In the genomic region with DNA sequence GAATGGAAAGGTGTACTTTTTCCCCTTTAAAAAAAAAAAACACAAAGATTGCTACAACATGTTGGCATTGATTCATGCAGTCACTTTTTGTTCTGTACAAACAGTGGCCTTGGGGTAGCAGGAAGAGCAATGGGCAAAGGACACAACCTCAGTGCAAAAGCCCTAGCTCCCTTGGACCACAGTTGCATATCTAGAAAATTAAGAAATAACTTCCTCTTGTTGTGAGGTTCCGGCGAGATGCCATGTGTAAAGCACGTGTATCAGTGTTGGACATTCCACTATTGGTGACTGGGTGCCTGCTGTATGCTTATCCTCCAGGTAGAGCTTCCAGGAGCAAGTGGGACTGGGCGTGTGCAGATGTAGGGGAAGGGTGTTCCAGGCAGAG, we compare ENCODE assay signal across 1 cellular context.
TF ChIP-seq lines count a peak whose summit lies in the region.

No MANE protein-coding gene starts in this region.

TF ChIP-seq in WTC11, 78 proteins besides CTCF, POLR2A, EP300 and RAD21 (continued from another document):
- TF ChIP-seq, protein P1, sequence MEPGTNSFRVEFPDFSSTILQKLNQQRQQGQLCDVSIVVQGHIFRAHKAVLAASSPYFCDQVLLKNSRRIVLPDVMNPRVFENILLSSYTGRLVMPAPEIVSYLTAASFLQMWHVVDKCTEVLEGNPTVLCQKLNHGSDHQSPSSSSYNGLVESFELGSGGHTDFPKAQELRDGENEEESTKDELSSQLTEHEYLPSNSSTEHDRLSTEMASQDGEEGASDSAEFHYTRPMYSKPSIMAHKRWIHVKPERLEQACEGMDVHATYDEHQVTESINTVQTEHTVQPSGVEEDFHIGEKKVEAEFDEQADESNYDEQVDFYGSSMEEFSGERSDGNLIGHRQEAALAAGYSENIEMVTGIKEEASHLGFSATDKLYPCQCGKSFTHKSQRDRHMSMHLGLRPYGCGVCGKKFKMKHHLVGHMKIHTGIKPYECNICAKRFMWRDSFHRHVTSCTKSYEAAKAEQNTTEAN (CRISPR knock-in tag; IDR thresholded peaks at IDR 0.05) = no peak
- TF ChIP-seq, protein P2, sequence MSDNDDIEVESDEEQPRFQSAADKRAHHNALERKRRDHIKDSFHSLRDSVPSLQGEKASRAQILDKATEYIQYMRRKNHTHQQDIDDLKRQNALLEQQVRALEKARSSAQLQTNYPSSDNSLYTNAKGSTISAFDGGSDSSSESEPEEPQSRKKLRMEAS (CRISPR knock-in tag; IDR thresholded peaks at IDR 0.05) = no peak
- TF ChIP-seq CBFB (CRISPR knock-in tag; IDR thresholded peaks at IDR 0.05; ENCODE audit: low read depth) (no peak), ZNF416 (CRISPR knock-in tag; IDR thresholded peaks at IDR 0.05) (no peak), ZNF219 (CRISPR knock-in tag; IDR thresholded peaks at IDR 0.05; ENCODE audit: borderline replicate concordance) (no peak), ZNF138 (CRISPR knock-in tag; conservative IDR thresholded peaks at IDR 0.05) (no peak), USF1 (CRISPR knock-in tag; IDR thresholded peaks at IDR 0.05) (no peak), PREB (CRISPR knock-in tag; IDR thresholded peaks at IDR 0.05; ENCODE audit: borderline replicate concordance) (no peak), ZNF396 (CRISPR knock-in tag; IDR thresholded peaks at IDR 0.05; ENCODE audit: borderline replicate concordance) (no peak)
- TF ChIP-seq, protein P3, sequence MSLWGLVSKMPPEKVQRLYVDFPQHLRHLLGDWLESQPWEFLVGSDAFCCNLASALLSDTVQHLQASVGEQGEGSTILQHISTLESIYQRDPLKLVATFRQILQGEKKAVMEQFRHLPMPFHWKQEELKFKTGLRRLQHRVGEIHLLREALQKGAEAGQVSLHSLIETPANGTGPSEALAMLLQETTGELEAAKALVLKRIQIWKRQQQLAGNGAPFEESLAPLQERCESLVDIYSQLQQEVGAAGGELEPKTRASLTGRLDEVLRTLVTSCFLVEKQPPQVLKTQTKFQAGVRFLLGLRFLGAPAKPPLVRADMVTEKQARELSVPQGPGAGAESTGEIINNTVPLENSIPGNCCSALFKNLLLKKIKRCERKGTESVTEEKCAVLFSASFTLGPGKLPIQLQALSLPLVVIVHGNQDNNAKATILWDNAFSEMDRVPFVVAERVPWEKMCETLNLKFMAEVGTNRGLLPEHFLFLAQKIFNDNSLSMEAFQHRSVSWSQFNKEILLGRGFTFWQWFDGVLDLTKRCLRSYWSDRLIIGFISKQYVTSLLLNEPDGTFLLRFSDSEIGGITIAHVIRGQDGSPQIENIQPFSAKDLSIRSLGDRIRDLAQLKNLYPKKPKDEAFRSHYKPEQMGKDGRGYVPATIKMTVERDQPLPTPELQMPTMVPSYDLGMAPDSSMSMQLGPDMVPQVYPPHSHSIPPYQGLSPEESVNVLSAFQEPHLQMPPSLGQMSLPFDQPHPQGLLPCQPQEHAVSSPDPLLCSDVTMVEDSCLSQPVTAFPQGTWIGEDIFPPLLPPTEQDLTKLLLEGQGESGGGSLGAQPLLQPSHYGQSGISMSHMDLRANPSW (CRISPR knock-in tag; conservative IDR thresholded peaks at IDR 0.05; ENCODE audit: low read depth) = no peak
